In genomic region chr11:16737860-16738197, GRCh38 we compare ENCODE assay signal across 8 cellular contexts. TPM values are rescaled to one million over a fixed set of nuclear protein-coding genes. Genes with fewer than 3 reads are reported as not detected.
A peak's percentile ranks its signal among the peaks of the same experiment; 100 is the strongest.
DNase-seq lines count a peak whose midpoint lies in the region; ATAC-seq lines count a peak whose summit lies in the region.

No MANE protein-coding gene starts in this region.

- H3K4me2 ChIP-seq in BLaER1, result peak overlapping the region; percentile 73

- H3K9ac ChIP-seq in BLaER1 (peak overlapping the region; percentile 98), muscle layer of colon (ENCODE audit: low read length) (peak overlapping the region; percentile 99)

- H3K36me3 ChIP-seq in BLaER1 (peaks cover 25% of the 10 kb centered on the region), muscle layer of colon (ENCODE audit: insufficient read depth, low read length) (peaks cover 4% of the 10 kb centered on the region)

- peaks cover 37% of the 10 kb centered on the region for H4K20me1 ChIP-seq in BLaER1

- H3K27me3 ChIP-seq in BLaER1 (no peaks in the 10 kb centered on the region), muscle layer of colon (ENCODE audit: control insufficient read depth in 1 of 2, insufficient read depth in 2 of 2, low read length in 2 of 2) (no peaks in the 10 kb centered on the region)

- H3K27ac ChIP-seq in BLaER1 (peak overlapping the region; percentile 99), muscle layer of colon (ENCODE audit: low read depth, low read length) (peak overlapping the region; percentile 92)

- DNase-seq in cerebellum (ENCODE audit: low spot score) (peak; percentile 17), HuH-7.5 (ENCODE audit: low spot score) (no peak), HPDE6-E6E7 (ENCODE audit: extremely low spot score) (no peak)
- no peak for DNase-seq in NK-92 treated with Interleukin-12 subunit alpha and Interleukin-12 subunit beta, amount 100 ng/mL, for 24 hours (lab: John Stamatoyannopoulos, UW)

- peak overlapping the region; percentile 79 for H3K4me3 ChIP-seq in BLaER1
- H3K4me3 ChIP-seq in muscle layer of colon (ENCODE audit: low read depth in 1 of 2, low read length in 2 of 2), result peak overlapping the region; percentile 69 to 82

- peaks cover 40% of the 10 kb centered on the region for H3K4me1 ChIP-seq in BLaER1
- H3K4me1 ChIP-seq in muscle layer of colon (ENCODE audit: insufficient read depth, low read length), result peaks cover 18% of the 10 kb centered on the region

- ATAC-seq in GM19467 (IDR thresholded peaks at IDR 0.05; ENCODE audit: unreplicated experiment) (peak; percentile 7), HG03575 (IDR thresholded peaks at IDR 0.05; ENCODE audit: extremely low read depth, insufficient number of reproducible peaks, low FRiP score, unreplicated experiment) (peak; percentile 5)

- H3K9me3 ChIP-seq in BLaER1 (peaks cover 4% of the 10 kb centered on the region; the same call in 1 of the 2 replicates), muscle layer of colon (ENCODE audit: low read length) (no peaks in the 10 kb centered on the region)

RNA-seq across cellular contexts. Expression of gene C11orf58, which starts 0.6 kb away (rescaled TPM):
- 172 TPM for total RNA-seq in cerebellum
